Comparison of ENCODE assay signal across 20 cellular contexts in the genomic region with DNA sequence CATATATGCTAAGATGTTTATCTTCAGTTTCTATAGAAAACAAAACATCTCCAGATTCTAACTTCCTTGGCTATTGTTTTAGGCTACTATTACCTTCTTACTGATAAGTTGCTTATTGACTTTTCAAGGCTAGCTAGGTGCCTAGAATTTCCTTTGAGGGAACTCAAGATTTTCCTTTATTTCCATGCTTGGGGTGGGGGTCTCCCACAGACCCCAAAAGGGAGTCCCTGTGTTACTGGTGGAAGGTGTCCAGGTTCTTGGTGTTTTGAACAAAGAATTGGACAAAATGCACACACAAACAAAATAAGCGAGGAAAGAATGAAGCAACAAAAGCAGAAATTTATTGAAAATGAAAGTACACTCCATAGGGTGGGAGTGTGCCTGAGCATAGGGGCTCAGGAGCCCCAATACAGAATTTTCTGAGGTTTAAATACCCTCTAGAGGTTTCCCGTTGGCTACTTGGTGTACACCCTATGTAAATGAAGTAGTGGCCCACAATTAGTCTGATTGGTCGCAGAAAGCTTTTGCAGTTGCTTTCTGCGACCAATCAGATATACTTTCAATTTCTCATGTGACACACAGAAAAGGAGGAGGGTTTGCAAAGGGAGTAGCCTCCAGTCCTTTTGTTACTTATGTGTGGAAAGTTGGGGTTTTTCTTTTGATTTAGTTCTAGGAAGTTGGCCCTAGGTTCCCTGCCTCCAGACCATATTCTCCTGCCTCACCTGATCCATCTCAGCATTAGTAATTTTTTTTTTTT.
DNase-seq lines count a peak whose midpoint lies in the region; ATAC-seq and TF ChIP-seq lines count a peak whose summit lies in the region.
"Had no signal": no experiment of that assay in that cellular context is flagged by ENCODE, and none has a peak within 500 bp of the region (broad histone marks: within the 10 kb centered on the region; RNA-seq: fewer than 3 reads in every experiment).

No MANE protein-coding gene starts in this region.

- no peaks in the 10 kb centered on the region for H3K4me1 ChIP-seq in breast epithelium
- H3K4me1 ChIP-seq: adrenal gland had no signal

- TF ChIP-seq CTCF in 22Rv1 (IDR thresholded peaks at IDR 0.05) (no peak), breast epithelium (IDR thresholded peaks at IDR 0.05) (no peak)

- DNase-seq in DMS153 (lab: John Stamatoyannopoulos, UW): peak; percentile 77
- DNase-seq in OCI-M1 (lab: John Stamatoyannopoulos, UW): peak; percentile 93
- DNase-seq in breast epithelium (ENCODE audit: low spot score in 2 of 2): no peak
- DNase-seq in midbrain (lab: John Stamatoyannopoulos, UW): no peak
- DNase-seq: adrenal gland; dorsolateral prefrontal cortex; KBM-7; left colon; NCI-H1436 treated with DMSO at 0.1 percent for 48 hours; NCI-H226; NK-92 treated with Interleukin-12 subunit alpha and Interleukin-12 subunit beta, amount 100 ng/mL, for 24 hours; ovary; SIG-M5; sigmoid colon; upper lobe of right lung had no signal

- no peak for ATAC-seq in HG02870 (IDR thresholded peaks at IDR 0.05; ENCODE audit: unreplicated experiment)
- no peak for ATAC-seq in HG03139 (IDR thresholded peaks at IDR 0.05; ENCODE audit: unreplicated experiment)
- no peak for ATAC-seq in HG03159 (IDR thresholded peaks at IDR 0.05; ENCODE audit: unreplicated experiment)
- ATAC-seq: left colon, upper lobe of right lung had no signal

- TF ChIP-seq POLR2A in breast epithelium (IDR thresholded peaks at IDR 0.05): no peak

- peak overlapping the region; percentile 98 for H3K27ac ChIP-seq in 22Rv1
- peak overlapping the region; percentile 28 to 58 for H3K27ac ChIP-seq in breast epithelium
- H3K27ac ChIP-seq: cardiac muscle cell, dorsolateral prefrontal cortex, ovary, upper lobe of right lung had no signal

- no peaks in the 10 kb centered on the region for H3K9me3 ChIP-seq in breast epithelium
- H3K9me3 ChIP-seq: adrenal gland, ovary, sigmoid colon, upper lobe of right lung had no signal

- H3K4me3 ChIP-seq in breast epithelium: no peak overlapping the region
- H3K4me3 ChIP-seq: adrenal gland, cardiac muscle cell, dorsolateral prefrontal cortex, ovary, sigmoid colon, upper lobe of right lung had no signal

- H3K27me3 ChIP-seq in breast epithelium: no peaks in the 10 kb centered on the region
- H3K27me3 ChIP-seq: adrenal gland, cardiac muscle cell, dorsolateral prefrontal cortex, ovary, sigmoid colon, upper lobe of right lung had no signal

- H3K36me3 ChIP-seq in breast epithelium: no peaks in the 10 kb centered on the region
- H3K36me3 ChIP-seq: adrenal gland, cardiac muscle cell, ovary, sigmoid colon, upper lobe of right lung had no signal

- intact Hi-C loops in breast epithelium (cut with DNase I; ENCODE audit: low total_unique reads): no loop called here

Comparison
In these comparisons a context has a peak if more than half of its experiments do, and no peak if none do; other contexts are left out.
1. DNase-seq: peak in DMS153 (single experiment) and OCI-M1 (single experiment); none in breast epithelium (0 of 2) and midbrain (single experiment).